24 cellular contexts compared by ENCODE assay signal in genomic region chr11:96761451-96761850, GRCh38.
"Had no signal": no experiment of that assay in that cellular context is flagged by ENCODE, and none has a peak within 500 bp of the region (broad histone marks: within the 10 kb centered on the region; RNA-seq: fewer than 3 reads in every experiment).

No MANE protein-coding gene starts in this region.

- H3K27ac ChIP-seq: left lung, lower lobe of right lung, ovary, right atrium auricular region, right lobe of liver, stomach, testis, thyroid gland, transverse colon, upper lobe of left lung, vagina had no signal

- H3K4me3 ChIP-seq: left lung, lower lobe of right lung, mucosa of descending colon, ovary, right atrium auricular region, right lobe of liver, stomach, testis, thyroid gland, transverse colon, upper lobe of left lung, vagina had no signal

- H3K27me3 ChIP-seq: left lung, ovary, right atrium auricular region, right lobe of liver, stomach, testis, thyroid gland, transverse colon, upper lobe of left lung, vagina had no signal

- FAIRE-seq: kidney had no signal

- H3K36me3 ChIP-seq: left lung, lower lobe of right lung, ovary, right atrium auricular region, right lobe of liver, stomach, thyroid gland, transverse colon, upper lobe of left lung, vagina had no signal

- H3K4me1 ChIP-seq: left lung, lower lobe of right lung, right atrium auricular region, right lobe of liver, stomach, testis, thyroid gland, transverse colon, upper lobe of left lung, vagina had no signal

- DNase-seq: hippocampal formation; kidney; left colon; left lung; lower lobe of right lung; midbrain; mucosa of descending colon; naive thymus-derived CD4-positive, alpha-beta T cell; ovary; right lobe of liver; stimulated activated CD4-positive, alpha-beta T cell treated with anti-CD3 and anti-CD28 coated beads, Interleukin-12 subunit alpha, Interleukin-12 subunit beta, amount 100 ng/mL, for 4 hours; stimulated activated CD4-positive, alpha-beta T cell treated with anti-CD3 and anti-CD28 coated beads, Interleukin-15, amount 100 ng/mL, for 24 hours; stimulated activated CD4-positive, alpha-beta T cell treated with anti-CD3 and anti-CD28 coated beads, Interleukin-2, amount 100 ng/mL, for 24 hours; stimulated activated CD4-positive, alpha-beta T cell treated with anti-CD3 and anti-CD28 coated beads, Interleukin-4, amount 100 ng/mL, for 1 hour; stimulated activated naive B cell treated with anti-CD40 and anti-IgM and Interleukin-4, amounts not matched to agents 10 μg/mL and 1 μg/mL and 100 μg/mL, for 72 hours; stimulated activated naive CD8-positive, alpha-beta T cell treated with anti-CD3 and anti-CD28 coated beads, Interleukin-15, Interleukin-2, amounts not matched to agents 100 U/mL and 50 U/mL, for 24 hours; stomach; testis; thyroid gland; transverse colon; upper lobe of left lung had no signal

- ATAC-seq: left colon; left lung; lower lobe of right lung; mucosa of descending colon; naive thymus-derived CD4-positive, alpha-beta T cell; natural killer cell treated with Interleukin-12 subunit alpha and Interleukin-12 subunit beta and Interleukin-15 and Interleukin-18, amount 100 ng/mL, for 72 hours; right lobe of liver; stimulated activated naive B cell treated with anti-CD40 and anti-IgM and Interleukin-4, amounts not matched to agents 10 μg/mL and 1 μg/mL and 100 μg/mL, for 72 hours; stimulated activated naive CD8-positive, alpha-beta T cell treated with anti-CD3 and anti-CD28 coated beads, Interleukin-15, Interleukin-2, amounts not matched to agents 100 U/mL and 50 U/mL, for 24 hours had no signal
